In the genomic region with DNA sequence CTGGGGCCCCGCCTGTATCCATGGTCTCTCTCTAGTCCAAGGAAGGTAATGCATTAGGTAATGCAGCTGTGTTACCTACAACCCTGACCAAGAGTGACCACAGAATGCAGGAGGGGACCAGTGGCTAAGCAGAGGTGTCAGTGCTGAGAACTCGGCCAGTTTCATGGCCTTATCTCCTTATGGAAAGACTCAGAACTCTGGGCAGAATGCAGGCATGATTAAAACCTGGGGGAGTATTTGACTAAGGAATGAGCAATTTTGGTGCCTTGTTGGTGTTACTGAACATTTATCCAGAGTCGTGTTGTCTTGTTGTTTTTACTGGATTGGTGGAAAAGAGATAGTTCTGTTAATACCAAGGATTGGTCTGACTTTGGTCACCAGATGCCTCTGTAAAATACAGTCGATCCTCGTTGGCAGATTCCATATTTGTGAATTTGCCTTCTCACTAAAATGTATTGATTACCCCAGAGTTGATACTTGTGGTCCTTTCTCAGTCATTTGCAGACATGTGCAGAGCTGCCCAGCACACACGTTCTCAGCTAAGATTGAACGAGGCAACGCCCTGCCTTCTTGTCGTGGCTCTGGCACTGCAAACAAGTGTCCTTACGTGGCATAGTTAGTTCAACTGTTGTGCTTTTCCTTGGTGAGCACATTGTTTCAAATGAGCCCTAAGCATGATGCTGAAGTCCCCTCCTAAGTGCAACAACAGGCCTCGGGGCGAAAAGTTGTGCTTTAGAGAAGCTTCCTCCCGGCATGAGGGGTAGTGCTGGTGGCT, we compare ENCODE assay signal across 23 cellular contexts.
"Had no signal": no experiment of that assay in that cellular context is flagged by ENCODE, and none has a peak within 500 bp of the region (broad histone marks: within the 10 kb centered on the region; RNA-seq: fewer than 3 reads in every experiment).

No MANE protein-coding gene starts in this region.

- H3K9me3 Mint-ChIP-seq: activated CD4-positive, alpha-beta memory T cell treated with anti-CD3 and anti-CD28 coated beads for 36 hours; activated naive CD4-positive, alpha-beta T cell treated with anti-CD3 and anti-CD28 coated beads for 36 hours; activated naive CD8-positive, alpha-beta T cell treated with anti-CD3 and anti-CD28 coated beads, Interleukin-2, amount 10 ng/mL, durations not matched to agents 7 days and 5 days; activated T-cell treated with anti-CD3 and anti-CD28 coated beads, Interleukin-2, amount 50 U/mL, for 72 hours; dendritic cell treated with granulocyte-macrophage colony-stimulating factor and Interleukin-4, amounts not matched to agents 40 ng/mL and 50 ng/mL, for 4 days; memory B cell; T-helper 1 cell treated with Interleukin-12 subunit alpha and Interleukin-12 subunit beta and Interleukin-4 antibody, amounts not matched to agents 30 μg/mL and 1 μg/mL, for 36 hours had no signal

- FAIRE-seq: urothelium cell line had no signal

- H3K9me3 ChIP-seq: tibial nerve had no signal

- H3K4me1 Mint-ChIP-seq: activated naive CD8-positive, alpha-beta T cell treated with anti-CD3 and anti-CD28 coated beads, Interleukin-2, amount 10 ng/mL, durations not matched to agents 7 days and 5 days had no signal

- H3K27ac ChIP-seq: tibial nerve had no signal

- DNase-seq: activated CD4-positive, alpha-beta memory T cell treated with anti-CD3 and anti-CD28 coated beads for 36 hours; activated CD4-positive, alpha-beta T cell treated with anti-CD3 and anti-CD28 coated beads for 48 hours; activated effector memory CD4-positive, alpha-beta T cell treated with Interleukin-2 at 50 U/mL for 16 hours; activated naive CD4-positive, alpha-beta T cell treated with anti-CD3 and anti-CD28 coated beads for 36 hours; activated naive CD8-positive, alpha-beta T cell treated with anti-CD3 and anti-CD28 coated beads, Interleukin-2, amount 10 ng/mL, durations not matched to agents 7 days and 5 days; activated T-cell treated with anti-CD3 and anti-CD28 coated beads, Interleukin-2, amount 50 U/mL, for 72 hours; amygdala; caudate nucleus; effector CD8-positive, alpha-beta T cell; erythroblast; foreskin fibroblast; hippocampal formation; occipital lobe; retina; stimulated activated CD4-positive, alpha-beta T cell treated with anti-CD3 and anti-CD28 coated beads, Interleukin-4, amount 100 ng/mL, for 24 hours; stimulated activated naive CD8-positive, alpha-beta T cell treated with anti-CD3 and anti-CD28 coated beads, Interleukin-15, Interleukin-2, amounts not matched to agents 100 U/mL and 50 U/mL, for 24 hours; substantia nigra; T1000 had no signal

- H3K4me3 ChIP-seq: tibial nerve had no signal

- H3K27ac Mint-ChIP-seq: activated CD4-positive, alpha-beta memory T cell treated with anti-CD3 and anti-CD28 coated beads for 36 hours; activated naive CD4-positive, alpha-beta T cell treated with anti-CD3 and anti-CD28 coated beads for 36 hours; activated naive CD8-positive, alpha-beta T cell treated with anti-CD3 and anti-CD28 coated beads, Interleukin-2, amount 10 ng/mL, durations not matched to agents 7 days and 5 days; activated T-cell treated with anti-CD3 and anti-CD28 coated beads, Interleukin-2, amount 50 U/mL, for 72 hours; dendritic cell treated with granulocyte-macrophage colony-stimulating factor and Interleukin-4, amounts not matched to agents 40 ng/mL and 50 ng/mL, for 4 days; memory B cell; T-helper 1 cell treated with Interleukin-12 subunit alpha and Interleukin-12 subunit beta and Interleukin-4 antibody, amounts not matched to agents 30 μg/mL and 1 μg/mL, for 36 hours had no signal

- H3K27me3 ChIP-seq: tibial nerve had no signal

- H3K36me3 Mint-ChIP-seq: activated CD4-positive, alpha-beta memory T cell treated with anti-CD3 and anti-CD28 coated beads for 36 hours; activated naive CD8-positive, alpha-beta T cell treated with anti-CD3 and anti-CD28 coated beads, Interleukin-2, amount 10 ng/mL, durations not matched to agents 7 days and 5 days; memory B cell had no signal

- H3K4me3 Mint-ChIP-seq: activated CD4-positive, alpha-beta memory T cell treated with anti-CD3 and anti-CD28 coated beads for 36 hours; activated naive CD4-positive, alpha-beta T cell treated with anti-CD3 and anti-CD28 coated beads for 36 hours; activated naive CD8-positive, alpha-beta T cell treated with anti-CD3 and anti-CD28 coated beads, Interleukin-2, amount 10 ng/mL, durations not matched to agents 7 days and 5 days; activated T-cell treated with anti-CD3 and anti-CD28 coated beads, Interleukin-2, amount 50 U/mL, for 72 hours; dendritic cell treated with granulocyte-macrophage colony-stimulating factor and Interleukin-4, amounts not matched to agents 40 ng/mL and 50 ng/mL, for 4 days; memory B cell; T-helper 1 cell treated with Interleukin-12 subunit alpha and Interleukin-12 subunit beta and Interleukin-4 antibody, amounts not matched to agents 30 μg/mL and 1 μg/mL, for 36 hours had no signal
